8 cellular contexts compared by ENCODE assay signal in the genomic region with DNA sequence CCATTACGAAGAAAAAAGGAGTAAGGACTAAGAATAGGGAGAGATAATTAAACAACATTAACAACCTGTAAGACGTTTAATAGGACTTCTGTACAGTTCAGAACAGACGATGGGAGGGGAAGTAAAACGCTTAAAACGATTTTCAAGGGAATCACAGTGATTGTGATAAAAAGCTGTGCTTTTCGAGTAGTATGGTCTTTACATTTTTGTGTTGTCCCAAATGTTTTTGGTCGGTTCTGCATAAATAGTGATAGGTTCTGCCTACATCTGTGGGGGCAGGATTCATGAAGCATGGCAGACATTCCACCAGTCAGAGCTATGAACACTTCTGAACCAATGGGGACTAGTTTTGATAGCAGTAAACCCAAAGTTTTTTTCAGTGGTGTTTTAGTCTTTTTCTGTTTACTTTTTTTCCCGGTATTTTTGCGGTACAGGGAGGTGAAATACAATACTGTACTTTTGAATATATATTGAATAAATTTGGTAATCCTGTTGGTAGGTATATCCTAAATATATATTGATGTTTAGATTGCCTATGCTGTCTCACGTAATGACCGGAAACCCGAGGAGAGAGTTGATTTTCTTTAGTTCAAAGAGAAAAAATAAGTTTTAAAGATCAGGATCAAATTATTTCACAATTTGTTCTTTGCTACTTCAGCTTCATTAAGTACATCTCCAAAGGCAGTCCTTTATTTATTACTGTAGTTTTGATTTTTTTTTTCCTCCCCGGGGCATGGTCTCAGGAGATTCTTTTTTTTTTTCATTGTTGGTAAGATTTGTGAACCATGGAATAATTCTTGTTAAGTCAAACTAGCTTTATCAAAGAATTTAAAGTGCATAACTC. TPM values are rescaled to one million over a fixed set of nuclear protein-coding genes. Genes with fewer than 3 reads are reported as not detected.
DNase-seq lines count a peak whose midpoint lies in the region; ATAC-seq and TF ChIP-seq lines count a peak whose summit lies in the region.

No MANE protein-coding gene starts in this region.

- BruUV-seq in PC-3 (replicated peaks; lab: Mats Ljungman, UMichigan) (no TSS peak), MCF 10A (replicated peaks; lab: Mats Ljungman, UMichigan) (TSS peak; percentile 42)

- POLR2A ChIA-PET in PC-3 (lab: Charles Lee; ENCODE audit: unreplicated experiment) = interaction anchor here (0.7 kb wide), 1 partner anchor 168 kb away, joined by 3 read pairs; no protein-coding TSS in a partner anchor
- POLR2A ChIA-PET in MCF 10A (lab: Yijun Ruan, JAX) = interaction anchor here (0.6 to 6.7 kb wide), 24 partner anchors 9 to 1095 kb away, joined by 3 to 65 read pairs (median 5); partner anchors contain the start of genes CENPK, NLN, PPWD1 and SGTB

- CTCF ChIA-PET in PC-3 (lab: Charles Lee) = no interaction called here
- CTCF ChIA-PET in MCF 10A (lab: Yijun Ruan, JAX) = interaction anchor here (0.6 to 0.7 kb wide), 2 partner anchors 103 to 123 kb away, joined by 3 to 4 read pairs; no protein-coding TSS in a partner anchor

- H3K4me2 ChIP-seq in PC-3 (ENCODE audit: low read length) = peak overlapping the region; percentile 85

- H3K36me3 Mint-ChIP-seq in MCF 10A (ENCODE audit: insufficient read depth, unreplicated experiment) = peaks cover 18% of the 10 kb centered on the region
- H3K36me3 Mint-ChIP-seq in stimulated activated naive B cell treated with anti-CD40 and anti-IgM and Interleukin-4, amounts not matched to agents 10 μg/mL and 1 μg/mL and 100 μg/mL, for 72 hours = peaks cover 8 to 19% of the 10 kb centered on the region in 2 donors

- peaks cover 15% of the 10 kb centered on the region for H3K4me1 ChIP-seq in PC-3 (ENCODE audit: insufficient read depth, low read length)

- H3K4me3 ChIP-seq in PC-3 (ENCODE audit: low read length) = peak overlapping the region; percentile 88

- peak overlapping the region; percentile 84 for H3K9ac ChIP-seq in PC-3 (ENCODE audit: low read length)

- H3K4me3 Mint-ChIP-seq in MCF 10A (ENCODE audit: unreplicated experiment) = peak overlapping the region; percentile 81
- peak overlapping the region; percentile 98 to 100 for H3K4me3 Mint-ChIP-seq in stimulated activated naive B cell treated with anti-CD40 and anti-IgM and Interleukin-4, amounts not matched to agents 10 μg/mL and 1 μg/mL and 100 μg/mL, for 72 hours

- H3K27ac ChIP-seq in PC-3 (ENCODE audit: low read length) = peak overlapping the region; percentile 87; the same call in 1 of the 2 replicates

- peaks cover 15% of the 10 kb centered on the region for H4K20me1 ChIP-seq in PC-3 (ENCODE audit: low read length)

- no peaks in the 10 kb centered on the region for H3F3A ChIP-seq in PC-3 (ENCODE audit: low read length, unreplicated experiment)

- H3K9me3 Mint-ChIP-seq in MCF 10A (ENCODE audit: unreplicated experiment) = no peaks in the 10 kb centered on the region
- H3K9me3 Mint-ChIP-seq in stimulated activated naive B cell treated with anti-CD40 and anti-IgM and Interleukin-4, amounts not matched to agents 10 μg/mL and 1 μg/mL and 100 μg/mL, for 72 hours = no peaks in the 10 kb centered on the region

- peaks cover 28% of the 10 kb centered on the region for H3K4me1 Mint-ChIP-seq in MCF 10A (ENCODE audit: insufficient read depth, unreplicated experiment)
- peaks cover 11 to 40% of the 10 kb centered on the region in 2 donors for H3K4me1 Mint-ChIP-seq in stimulated activated naive B cell treated with anti-CD40 and anti-IgM and Interleukin-4, amounts not matched to agents 10 μg/mL and 1 μg/mL and 100 μg/mL, for 72 hours

- intact Hi-C loops in PC-3 (cut with micrococcal nuclease) = loop anchor here (2.0 to 10.0 kb wide), 6 partner anchors 55 to 217 kb away; partner anchors contain the start of genes NLN, SGTB and SREK1
- intact Hi-C loops in MCF 10A (cut with micrococcal nuclease) = loop anchor here (2.0 to 5.0 kb wide), 5 partner anchors 85 to 217 kb away; partner anchors contain the start of genes NLN, SGTB and SREK1

- H3K9me2 ChIP-seq in PC-3 (replicated peaks; ENCODE audit: low read length) = no peaks in the 10 kb centered on the region

- no peak for TF ChIP-seq CTCF in PC-3 (conservative IDR thresholded peaks at IDR 0.05; ENCODE audit: low read depth, low read length)
- no peak for TF ChIP-seq CTCF in MCF 10A (IDR thresholded peaks at IDR 0.05; ENCODE audit: unreplicated experiment)

- H2AFZ ChIP-seq in PC-3 (ENCODE audit: low read length) = no peak overlapping the region

- H3K36me3 ChIP-seq in PC-3 (ENCODE audit: low read depth, low read length) = no peaks in the 10 kb centered on the region

- H3K27ac Mint-ChIP-seq in MCF 10A (ENCODE audit: low read depth, unreplicated experiment) = peak overlapping the region; percentile 92
- peak overlapping the region; percentile 96 for H3K27ac Mint-ChIP-seq in stimulated activated naive B cell treated with anti-CD40 and anti-IgM and Interleukin-4, amounts not matched to agents 10 μg/mL and 1 μg/mL and 100 μg/mL, for 72 hours

- ATAC-seq in PC-3 (0 out of 2 replicates have a peak, but pooled peaks have one; percentile 10), GM19023 (IDR thresholded peaks at IDR 0.05; ENCODE audit: unreplicated experiment) (no peak)
- peak in 1 of 2 donors; percentile 22 for ATAC-seq in stimulated activated naive B cell treated with anti-CD40 and anti-IgM and Interleukin-4, amounts not matched to agents 10 μg/mL and 1 μg/mL and 100 μg/mL, for 72 hours (replicated peaks)

- H3K27me3 Mint-ChIP-seq in MCF 10A (ENCODE audit: insufficient read depth, unreplicated experiment) = no peaks in the 10 kb centered on the region
- H3K27me3 Mint-ChIP-seq in stimulated activated naive B cell treated with anti-CD40 and anti-IgM and Interleukin-4, amounts not matched to agents 10 μg/mL and 1 μg/mL and 100 μg/mL, for 72 hours = no peaks in the 10 kb centered on the region

- no peaks in the 10 kb centered on the region for H3K27me3 ChIP-seq in PC-3 (ENCODE audit: low read length)

- H3K9me3 ChIP-seq in PC-3 (ENCODE audit: low read length) = no peaks in the 10 kb centered on the region

- H3K79me2 ChIP-seq in PC-3 (ENCODE audit: low read length) = peaks cover 83% of the 10 kb centered on the region

- peak; percentile 36 for DNase-seq in ELF-1 (ENCODE audit: low read depth, low spot score)
- peak; percentile 58 for DNase-seq in H4 (ENCODE audit: low spot score)
- peak; percentile 37 for DNase-seq in PC-3
- DNase-seq in MCF 10A (ENCODE audit: unreplicated experiment) = peak; percentile 59
- peak; percentile 84 for DNase-seq in kidney glomerular epithelial cell (lab: John Stamatoyannopoulos, UW)
- DNase-seq in stimulated activated naive B cell treated with anti-CD40 and anti-IgM and Interleukin-4, amounts not matched to agents 10 μg/mL and 1 μg/mL and 100 μg/mL, for 72 hours = peak; percentile 9
- no peak for DNase-seq in NCI-H1048 (lab: John Stamatoyannopoulos, UW)

RNA-seq across cellular contexts. Expression of gene ERBIN, which starts 1.3 kb away (rescaled TPM):
- 30.8 and 33.9 TPM in 2 replicates for total RNA-seq in H4 (2014; rRNA removed; shearing (Covaris generic))
- total RNA-seq in PC-3 (2014; rRNA removed) (38.9 and 40.6 TPM in 2 replicates), MCF 10A (2022) (69.2 and 71.3 TPM in 2 replicates)
